10 cellular contexts compared by ENCODE assay signal in the genomic region with DNA sequence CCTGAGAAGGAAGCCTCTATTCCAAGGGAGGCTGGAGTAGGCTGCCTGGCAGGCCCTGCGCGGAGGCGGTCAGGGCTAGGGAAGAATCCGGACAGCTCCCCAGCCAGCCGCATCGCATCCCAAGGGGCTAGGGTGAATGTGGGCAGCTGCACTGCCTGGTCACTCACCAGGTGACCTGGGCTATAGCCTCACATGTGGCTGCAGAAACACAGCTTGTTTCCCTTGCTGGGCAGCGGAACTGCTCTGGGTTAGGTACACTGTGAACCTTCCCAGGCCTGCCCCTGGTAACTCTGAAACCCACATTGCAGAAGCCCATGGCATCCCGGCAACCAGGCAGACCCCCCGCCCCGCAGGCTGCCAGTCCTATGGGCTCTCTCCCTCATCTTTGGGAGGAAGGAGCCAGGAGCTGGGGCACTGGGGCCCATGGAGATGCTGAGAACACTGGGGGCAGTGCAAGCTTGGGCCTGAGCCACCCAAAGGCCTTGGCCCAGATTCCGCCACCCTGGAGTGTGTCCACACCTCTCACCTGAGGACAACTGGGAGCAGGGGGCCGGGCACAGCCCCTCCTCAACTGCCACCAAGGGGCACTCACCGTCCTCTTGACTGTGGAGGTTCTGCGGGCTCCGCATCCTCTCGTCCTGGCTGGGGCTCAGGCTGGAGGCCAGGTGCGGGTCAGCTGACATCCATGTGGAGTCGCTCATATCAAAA.
DNase-seq lines count a peak whose midpoint lies in the region; ATAC-seq and TF ChIP-seq lines count a peak whose summit lies in the region.
"Had no signal": no experiment of that assay in that cellular context is flagged by ENCODE, and none has a peak within 500 bp of the region (broad histone marks: within the 10 kb centered on the region; RNA-seq: fewer than 3 reads in every experiment).

No MANE protein-coding gene starts in this region.

- H3K4me2 ChIP-seq in SK-N-SH (peak overlapping the region; percentile 93), neural progenitor cell (peak overlapping the region; percentile 62)

- no peak overlapping the region for H3K27ac Mint-ChIP-seq in neural progenitor cell

- peaks cover 68% of the 10 kb centered on the region for H3K4me1 Mint-ChIP-seq in neural progenitor cell

- no peaks in the 10 kb centered on the region for H3K9me3 ChIP-seq in SK-N-SH
- no peaks in the 10 kb centered on the region for H3K9me3 ChIP-seq in neural progenitor cell (ENCODE audit: low read depth)
- no peaks in the 10 kb centered on the region for H3K9me3 ChIP-seq in uterus

- H3K79me2 ChIP-seq in SK-N-SH (ENCODE audit: insufficient read depth) (peaks cover 97% of the 10 kb centered on the region), neural progenitor cell (ENCODE audit: low read depth) (peaks cover 64% of the 10 kb centered on the region)

- ATAC-seq in SK-N-SH treated with all-trans-retinoic acid at 6 μM for 48 hours (no peak), GM19328 (IDR thresholded peaks at IDR 0.05; ENCODE audit: unreplicated experiment) (no peak)

- no peak for TF ChIP-seq POLR2A in uterus (IDR thresholded peaks at IDR 0.05)

- H3K9me3 Mint-ChIP-seq in neural progenitor cell: no peaks in the 10 kb centered on the region

- intact Hi-C loops in uterus (cut with DNase I; ENCODE audit: low total_unique reads): no loop called here

- TF ChIP-seq CTCF in SK-N-SH (IDR thresholded peaks at IDR 0.05): no peak
- no peak for TF ChIP-seq CTCF in fibroblast of mammary gland (conservative IDR thresholded peaks at IDR 0.05; ENCODE audit: control insufficient read depth, insufficient read depth, low read depth, low read length)
- no peak for TF ChIP-seq CTCF in neural progenitor cell (IDR thresholded peaks at IDR 0.05)
- TF ChIP-seq CTCF in uterus (IDR thresholded peaks at IDR 0.05): no peak

- H3K9me2 ChIP-seq in SK-N-SH: no peaks in the 10 kb centered on the region

- H3K27me3 ChIP-seq in SK-N-SH (ENCODE audit: insufficient read depth): no peaks in the 10 kb centered on the region
- no peaks in the 10 kb centered on the region for H3K27me3 ChIP-seq in neural progenitor cell
- H3K27me3 ChIP-seq in uterus: no peaks in the 10 kb centered on the region

- CTCF ChIA-PET in SK-N-SH (lab: Yijun Ruan, JAX): interaction anchor here (2.4 to 3.2 kb wide), 2 partner anchors 7 to 179 kb away, joined by 6 to 11 read pairs; no protein-coding TSS in a partner anchor

- 95% methylated on average over 13 of the region's 18 CpGs for WGBS in SK-N-SH (ENCODE audit: low lambda C conversion rate)

- H3K9ac ChIP-seq in SK-N-SH: peak overlapping the region; percentile 76
- no peak overlapping the region for H3K9ac ChIP-seq in neural progenitor cell

- H2AFZ ChIP-seq in SK-N-SH (ENCODE audit: low read depth) (no peak overlapping the region), neural progenitor cell (replicated peaks) (no peak overlapping the region)

- H3K27ac ChIP-seq in SK-N-SH (ENCODE audit: low read depth in 2 of 2, low read length in 1 of 2): peak overlapping the region; percentile 70 to 85
- H3K27ac ChIP-seq in neural progenitor cell: peak overlapping the region; percentile 68
- H3K27ac ChIP-seq in uterus: peak overlapping the region; percentile 83 to 88

- H3K4me1 ChIP-seq in SK-N-SH (ENCODE audit: control insufficient read depth in 1 of 2, insufficient read depth in 2 of 2, low read depth in 1 of 2, low read length in 1 of 2) (peaks cover 51 to 59% of the 10 kb centered on the region in 2 experiments; a peak in 3 of 4 replicates), neural progenitor cell (peaks cover 41% of the 10 kb centered on the region), uterus (peaks cover 10 to 32% of the 10 kb centered on the region in 2 donors)

- POLR2A ChIA-PET in SK-N-SH (lab: Yijun Ruan, JAX): no interaction called here

- peak overlapping the region; percentile 32 to 56; a peak in 3 of 4 replicates for H3K4me3 ChIP-seq in SK-N-SH (ENCODE audit: low read depth in 2 of 2, low read length in 1 of 2)
- H3K4me3 ChIP-seq in fibroblast of mammary gland (ENCODE audit: control insufficient read depth, low read depth, low read length): peak overlapping the region; percentile 51
- no peak overlapping the region for H3K4me3 ChIP-seq in neural progenitor cell
- peak overlapping the region; percentile 25 to 34 for H3K4me3 ChIP-seq in uterus
- H3K4me3 ChIP-seq: SK-N-MC had no signal

- TF ChIP-seq EP300 in SK-N-SH (IDR thresholded peaks at IDR 0.05; ENCODE audit: borderline replicate concordance in 1 of 2, low read depth in 1 of 2, low read length in 1 of 2): no peak

- H3K36me3 ChIP-seq in SK-N-SH (replicated peaks in 1 of 2; ENCODE audit: control insufficient read depth in 1 of 2, insufficient read depth in 2 of 2, low read length in 1 of 2) (peaks cover 12 to 18% of the 10 kb centered on the region in 2 experiments), neural progenitor cell (no peaks in the 10 kb centered on the region), uterus (no peaks in the 10 kb centered on the region)

- no peak overlapping the region for H3K4me3 Mint-ChIP-seq in neural progenitor cell

- peak; percentile 22 for DNase-seq in SK-N-SH
- DNase-seq in fibroblast of mammary gland (ENCODE audit: low read depth): peak; percentile 35
- no peak for DNase-seq in neural progenitor cell (ENCODE audit: low spot score)
- DNase-seq in uterus: peak in 1 of 2 donors; percentile 52
- DNase-seq in CD1c-positive myeloid dendritic cell (ENCODE audit: extremely low spot score): no peak
- no peak for DNase-seq in dedifferentiated amniotic fluid mesenchymal stem cell (ENCODE audit: extremely low spot score)
- DNase-seq: activated effector memory CD4-positive, alpha-beta T cell treated with Interleukin-2 at 50 U/mL for 16 hours had no signal

- peaks cover 29% of the 10 kb centered on the region for H4K20me1 ChIP-seq in SK-N-SH (ENCODE audit: insufficient read depth)
- peaks cover 88% of the 10 kb centered on the region for H4K20me1 ChIP-seq in neural progenitor cell (ENCODE audit: low read depth)

- no peak for TF ChIP-seq RAD21 in SK-N-SH (IDR thresholded peaks at IDR 0.05; ENCODE audit: low read length)

- H3K36me3 Mint-ChIP-seq in neural progenitor cell: peaks cover 15% of the 10 kb centered on the region

- H3F3A ChIP-seq in SK-N-SH (replicated peaks; ENCODE audit: insufficient read depth): peaks cover 21% of the 10 kb centered on the region
- H3F3A ChIP-seq in neural progenitor cell (ENCODE audit: low read depth): peaks cover 29% of the 10 kb centered on the region

- H3K27me3 Mint-ChIP-seq in neural progenitor cell (ENCODE audit: insufficient read depth, low read depth): peaks cover 11% of the 10 kb centered on the region

TF ChIP-seq in SK-N-SH, 30 proteins besides CTCF, POLR2A, EP300 and RAD21 (continues in another document):
- no peak for TF ChIP-seq TAF1 (IDR thresholded peaks at IDR 0.05; ENCODE audit: borderline replicate concordance, low read depth, low read length)
- no peak for TF ChIP-seq REST (IDR thresholded peaks at IDR 0.05; ENCODE audit: low read depth, low read length)

TF ChIP-seq in SK-N-SH treated with all-trans-retinoic acid at 6 μM for 48 hours, 23 proteins besides CTCF, POLR2A, EP300 and RAD21:
- TF ChIP-seq ESRRG (CRISPR knock-in tag; IDR thresholded peaks at IDR 0.05) (no peak), TCF4 (CRISPR knock-in tag; IDR thresholded peaks at IDR 0.05; ENCODE audit: borderline replicate concordance) (no peak), TOX (CRISPR knock-in tag; IDR thresholded peaks at IDR 0.05; ENCODE audit: borderline replicate concordance) (no peak), ARNTL (CRISPR knock-in tag; IDR thresholded peaks at IDR 0.05; ENCODE audit: borderline replicate concordance, low read depth) (no peak), ZFP30 (CRISPR knock-in tag; IDR thresholded peaks at IDR 0.05) (no peak), PPARA (CRISPR knock-in tag; IDR thresholded peaks at IDR 0.05; ENCODE audit: borderline replicate concordance) (no peak), RARB (CRISPR knock-in tag; IDR thresholded peaks at IDR 0.05) (no peak), CSDC2 (CRISPR knock-in tag; IDR thresholded peaks at IDR 0.05) (no peak), BACH2 (CRISPR knock-in tag; IDR thresholded peaks at IDR 0.05; ENCODE audit: borderline replicate concordance) (no peak)
- TF ChIP-seq, protein P1, sequence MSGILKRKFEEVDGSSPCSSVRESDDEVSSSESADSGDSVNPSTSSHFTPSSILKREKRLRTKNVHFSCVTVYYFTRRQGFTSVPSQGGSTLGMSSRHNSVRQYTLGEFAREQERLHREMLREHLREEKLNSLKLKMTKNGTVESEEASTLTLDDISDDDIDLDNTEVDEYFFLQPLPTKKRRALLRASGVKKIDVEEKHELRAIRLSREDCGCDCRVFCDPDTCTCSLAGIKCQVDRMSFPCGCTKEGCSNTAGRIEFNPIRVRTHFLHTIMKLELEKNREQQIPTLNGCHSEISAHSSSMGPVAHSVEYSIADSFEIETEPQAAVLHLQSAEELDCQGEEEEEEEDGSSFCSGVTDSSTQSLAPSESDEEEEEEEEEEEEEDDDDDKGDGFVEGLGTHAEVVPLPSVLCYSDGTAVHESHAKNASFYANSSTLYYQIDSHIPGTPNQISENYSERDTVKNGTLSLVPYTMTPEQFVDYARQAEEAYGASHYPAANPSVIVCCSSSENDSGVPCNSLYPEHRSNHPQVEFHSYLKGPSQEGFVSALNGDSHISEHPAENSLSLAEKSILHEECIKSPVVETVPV (CRISPR knock-in tag; IDR thresholded peaks at IDR 0.05): no peak
- TF ChIP-seq, protein P2, sequence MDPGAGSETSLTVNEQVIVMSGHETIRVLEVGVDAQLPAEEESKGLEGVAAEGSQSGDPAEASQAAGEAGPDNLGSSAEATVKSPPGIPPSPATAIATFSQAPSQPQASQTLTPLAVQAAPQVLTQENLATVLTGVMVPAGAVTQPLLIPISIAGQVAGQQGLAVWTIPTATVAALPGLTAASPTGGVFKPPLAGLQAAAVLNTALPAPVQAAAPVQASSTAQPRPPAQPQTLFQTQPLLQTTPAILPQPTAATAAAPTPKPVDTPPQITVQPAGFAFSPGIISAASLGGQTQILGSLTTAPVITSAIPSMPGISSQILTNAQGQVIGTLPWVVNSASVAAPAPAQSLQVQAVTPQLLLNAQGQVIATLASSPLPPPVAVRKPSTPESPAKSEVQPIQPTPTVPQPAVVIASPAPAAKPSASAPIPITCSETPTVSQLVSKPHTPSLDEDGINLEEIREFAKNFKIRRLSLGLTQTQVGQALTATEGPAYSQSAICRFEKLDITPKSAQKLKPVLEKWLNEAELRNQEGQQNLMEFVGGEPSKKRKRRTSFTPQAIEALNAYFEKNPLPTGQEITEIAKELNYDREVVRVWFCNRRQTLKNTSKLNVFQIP (CRISPR knock-in tag; IDR thresholded peaks at IDR 0.05; ENCODE audit: borderline replicate concordance, low read depth): no peak

Comparison
In these comparisons a context has a peak if more than half of its experiments do, and no peak if none do; other contexts are left out.
1. DNase-seq: peak in SK-N-SH (single experiment) and fibroblast of mammary gland (single experiment); none in neural progenitor cell (single experiment), CD1c-positive myeloid dendritic cell (single experiment) and dedifferentiated amniotic fluid mesenchymal stem cell (single experiment).
2. Peak in every context shown above with its lines, with median percentiles within 50 percentile points of each other: H3K27ac ChIP-seq.